Comparison of ENCODE assay signal across 21 cellular contexts in genomic region chr12:51836012-51836832, GRCh38. TPM values are rescaled to one million over a fixed set of nuclear protein-coding genes. Genes with fewer than 3 reads are reported as not detected.
A peak's percentile ranks its signal among the peaks of the same experiment; 100 is the strongest.
DNase-seq lines count a peak whose midpoint lies in the region; ATAC-seq, FAIRE-seq and TF ChIP-seq lines count a peak whose summit lies in the region.
"Had no signal": no experiment of that assay in that cellular context is flagged by ENCODE, and none has a peak within 500 bp of the region (broad histone marks: within the 10 kb centered on the region; RNA-seq: fewer than 3 reads in every experiment).

No MANE protein-coding gene starts in this region.

- ATAC-seq in GM21423 (IDR thresholded peaks at IDR 0.05; ENCODE audit: unreplicated experiment), result no peak
- ATAC-seq: left lobe of liver had no signal

- TF ChIP-seq CTCF in MCF 10A (IDR thresholded peaks at IDR 0.05; ENCODE audit: unreplicated experiment), result no peak
- TF ChIP-seq CTCF in breast epithelium (IDR thresholded peaks at IDR 0.05), result no peak
- no peak for TF ChIP-seq CTCF in D721Med (IDR thresholded peaks at IDR 0.05; ENCODE audit: insufficient read depth, missing control alignments)
- no peak for TF ChIP-seq CTCF in left ventricle myocardium inferior (IDR thresholded peaks at IDR 0.05; ENCODE audit: borderline replicate concordance)

- H3K4me3 Mint-ChIP-seq in MCF 10A (ENCODE audit: unreplicated experiment), result no peak overlapping the region
- H3K4me3 Mint-ChIP-seq: activated naive CD8-positive, alpha-beta T cell; activated T-cell treated with anti-CD3 and anti-CD28 coated beads, Interleukin-2, amount 50 U/mL, for 24 hours had no signal

- H3K4me3 ChIP-seq in breast epithelium (no peak overlapping the region), left ventricle myocardium inferior (no peak overlapping the region)
- H3K4me3 ChIP-seq: Peyer's patch, transverse colon had no signal

- H3K27me3 ChIP-seq in breast epithelium (no peaks in the 10 kb centered on the region), left ventricle myocardium inferior (ENCODE audit: low read depth) (peaks cover 51% of the 10 kb centered on the region)
- H3K27me3 ChIP-seq: Peyer's patch had no signal

- H3K27ac ChIP-seq in breast epithelium (no peak overlapping the region), left ventricle myocardium inferior (replicated peaks) (no peak overlapping the region)
- H3K27ac ChIP-seq: Peyer's patch, transverse colon had no signal

- H3K27me3 Mint-ChIP-seq in MCF 10A (ENCODE audit: insufficient read depth, unreplicated experiment), result peaks cover 67% of the 10 kb centered on the region

- CTCF ChIA-PET in MCF 10A (lab: Yijun Ruan, JAX), result interaction anchor here (0.5 to 1.1 kb wide), 2 partner anchors 12 to 419 kb away, joined by 5 read pairs; no protein-coding TSS in a partner anchor

- no TSS peak for BruUV-seq in MCF 10A (replicated peaks; lab: Mats Ljungman, UMichigan)

- POLR2A ChIA-PET in MCF 10A (lab: Yijun Ruan, JAX), result no interaction called here

- intact Hi-C loops in MCF 10A (cut with micrococcal nuclease), result no loop called here
- intact Hi-C loops in breast epithelium (cut with DNase I; ENCODE audit: low total_unique reads), result no loop called here
- intact Hi-C loops in left ventricle myocardium inferior (cut with micrococcal nuclease), result no loop called here

- DNase-seq in MCF 10A (ENCODE audit: unreplicated experiment), result peak; percentile 33
- no peak for DNase-seq in breast epithelium (ENCODE audit: low spot score in 2 of 2)
- peak; percentile 32 for DNase-seq in amniotic epithelial cell (ENCODE audit: low read depth)
- peak; percentile 85 for DNase-seq in left kidney (ENCODE audit: low read depth, low spot score)
- DNase-seq in effector CD8-positive, alpha-beta T cell (lab: John Stamatoyannopoulos, UW), result no peak
- no peak for DNase-seq in D721Med (ENCODE audit: insufficient read length, low spot score)
- DNase-seq in left ventricle myocardium inferior, result no peak
- DNase-seq: 8988T; activated CD4-positive, alpha-beta T cell treated with anti-CD3 and anti-CD28 coated beads, Interleukin-2, amount 50 U/mL, for 48 hours; activated T-cell treated with anti-CD3 and anti-CD28 coated beads, Interleukin-2, amount 50 U/mL, for 24 hours; DMS79 treated with DMSO at 0.1 percent for 48 hours; hippocampal formation; NCI-H187 treated with DMSO at 0.1 percent for 48 hours; NCI-H524 treated with DMSO at 0.1 percent for 48 hours; Peyer's patch; stimulated activated naive CD4-positive, alpha-beta T cell; transverse colon had no signal

- H3K4me1 Mint-ChIP-seq in MCF 10A (ENCODE audit: insufficient read depth, unreplicated experiment), result no peaks in the 10 kb centered on the region

- no peak for FAIRE-seq in D721Med (lab: Jason Lieb, UNC)

- no peaks in the 10 kb centered on the region for H3K36me3 Mint-ChIP-seq in MCF 10A (ENCODE audit: insufficient read depth, unreplicated experiment)
- H3K36me3 Mint-ChIP-seq: activated naive CD8-positive, alpha-beta T cell had no signal

- H3K9me3 Mint-ChIP-seq in MCF 10A (ENCODE audit: unreplicated experiment), result peaks cover 7% of the 10 kb centered on the region
- H3K9me3 Mint-ChIP-seq: activated T-cell treated with anti-CD3 and anti-CD28 coated beads, Interleukin-2, amount 50 U/mL, for 24 hours had no signal

- TF ChIP-seq POLR2A in breast epithelium (IDR thresholded peaks at IDR 0.05), result no peak

- no peak overlapping the region for H3K27ac Mint-ChIP-seq in MCF 10A (ENCODE audit: low read depth, unreplicated experiment)
- H3K27ac Mint-ChIP-seq: activated naive CD8-positive, alpha-beta T cell; activated T-cell treated with anti-CD3 and anti-CD28 coated beads, Interleukin-2, amount 50 U/mL, for 24 hours had no signal

- H3K4me1 ChIP-seq in breast epithelium (no peaks in the 10 kb centered on the region), left ventricle myocardium inferior (peaks cover 33% of the 10 kb centered on the region)

- H3K36me3 ChIP-seq in breast epithelium, result no peaks in the 10 kb centered on the region
- H3K36me3 ChIP-seq in left ventricle myocardium inferior, result no peaks in the 10 kb centered on the region
- H3K36me3 ChIP-seq: Peyer's patch, transverse colon had no signal

- H3K9me3 ChIP-seq in breast epithelium (no peaks in the 10 kb centered on the region), left ventricle myocardium inferior (replicated peaks) (no peaks in the 10 kb centered on the region)
- H3K9me3 ChIP-seq: Peyer's patch, transverse colon had no signal

RNA-seq across cellular contexts. Expression of gene FIGNL2, which starts 12.3 kb away (rescaled TPM):
- not detected in 2 replicates for total RNA-seq in MCF 10A (2022)
- 1 to 10 TPM in 1 of 3 donors, under 1 TPM in 2; 0.16 to 1.3 (median 0.29) TPM for total RNA-seq in breast epithelium
- 0.30 TPM for total RNA-seq in left ventricle myocardium inferior
- total RNA-seq: transverse colon had no signal

RNA-seq across cellular contexts. Expression of gene ANKRD33, which starts 51.7 kb away (rescaled TPM):
- total RNA-seq in MCF 10A (2022), result not detected in 2 replicates
- not detected for total RNA-seq in breast epithelium
- total RNA-seq in left ventricle myocardium inferior, result not detected
- total RNA-seq: left lobe of liver, Peyer's patch, posterior vena cava, transverse colon had no signal

Comparison
In these comparisons a context has a peak if more than half of its experiments do, and no peak if none do; other contexts are left out.
1. DNase-seq: peak in MCF 10A (single experiment), amniotic epithelial cell (single experiment) and left kidney (single experiment); none in breast epithelium (0 of 2), effector CD8-positive, alpha-beta T cell (single experiment), D721Med (single experiment) and left ventricle myocardium inferior (single experiment).